Comparison of ENCODE assay signal across 9 cellular contexts in genomic region chr13:40613192-40613818, GRCh38. TPM values are rescaled to one million over a fixed set of nuclear protein-coding genes. Genes with fewer than 3 reads are reported as not detected.
DNase-seq lines count a peak whose midpoint lies in the region; ATAC-seq and TF ChIP-seq lines count a peak whose summit lies in the region.
"Had no signal": no experiment of that assay in that cellular context is flagged by ENCODE, and none has a peak within 500 bp of the region (broad histone marks: within the 10 kb centered on the region; RNA-seq: fewer than 3 reads in every experiment).

No MANE protein-coding gene starts in this region.

- CTCF ChIA-PET in Caco-2 (lab: Charles Lee), result no interaction called here

- no peaks in the 10 kb centered on the region for H3K36me3 Mint-ChIP-seq in Caco-2 (ENCODE audit: insufficient read depth, unreplicated experiment)

- H3K4me1 ChIP-seq in left ventricle myocardium inferior (peaks cover 92% of the 10 kb centered on the region), Caco-2 (no peaks in the 10 kb centered on the region)

- peak; percentile 54 for DNase-seq in activated naive CD4-positive, alpha-beta T cell treated with Interleukin-2 at 50 U/mL for 16 hours
- DNase-seq in activated naive CD4-positive, alpha-beta T cell treated with anti-CD3 and anti-CD28 coated beads, Interleukin-2, amount 50 U/mL, for 16 hours, result no peak
- peak; percentile 23 to 25 for DNase-seq in activated CD8-positive, alpha-beta memory T cell treated with anti-CD3 and anti-CD28 coated beads for 1 hour (ENCODE audit: extremely low read depth in 1 of 2, low read depth in 1 of 2)
- DNase-seq in left ventricle myocardium inferior, result no peak
- DNase-seq in stimulated activated CD8-positive, alpha-beta memory T cell treated with anti-CD3 and anti-CD28 coated beads, Interleukin-4, amount 100 ng/mL, for 48 hours, result peak; percentile 67
- DNase-seq in A172 (ENCODE audit: low spot score), result no peak
- DNase-seq in Caco-2, result no peak

- no peaks in the 10 kb centered on the region for H3K27me3 Mint-ChIP-seq in Caco-2 (ENCODE audit: insufficient read depth, unreplicated experiment)

- POLR2A ChIA-PET in Caco-2 (lab: Charles Lee), result no interaction called here

- H3K27ac Mint-ChIP-seq in Caco-2 (ENCODE audit: unreplicated experiment), result no peak overlapping the region

- H3K4me3 Mint-ChIP-seq in Caco-2 (ENCODE audit: unreplicated experiment), result no peak overlapping the region

- H3K9me3 ChIP-seq in left ventricle myocardium inferior (replicated peaks) (no peaks in the 10 kb centered on the region), Caco-2 (no peaks in the 10 kb centered on the region)

- no peak for TF ChIP-seq CTCF in left ventricle myocardium inferior (IDR thresholded peaks at IDR 0.05; ENCODE audit: borderline replicate concordance)
- TF ChIP-seq CTCF in Caco-2 (IDR thresholded peaks at IDR 0.05; ENCODE audit: insufficient read depth in 1 of 2, low read depth in 1 of 2, low read length in 1 of 2, severe bottlenecking in 1 of 2, unreplicated experiment in 1 of 2), result no peak

- H3K27ac ChIP-seq in left ventricle myocardium inferior (replicated peaks), result peak overlapping the region; percentile 71

- intact Hi-C loops in left ventricle myocardium inferior (cut with micrococcal nuclease) (no loop called here), Caco-2 (cut with micrococcal nuclease; ENCODE audit: unreplicated experiment) (no loop called here)

- no TSS peak for BruUV-seq in Caco-2 (replicated peaks; lab: Mats Ljungman, UMichigan)

- H3K4me3 ChIP-seq in left ventricle myocardium inferior, result no peak overlapping the region
- no peak overlapping the region for H3K4me3 ChIP-seq in Caco-2 (ENCODE audit: low read depth, low read length)
- H3K4me3 ChIP-seq: lung had no signal

- no peaks in the 10 kb centered on the region for H3K27me3 ChIP-seq in left ventricle myocardium inferior (ENCODE audit: low read depth)
- no peaks in the 10 kb centered on the region for H3K27me3 ChIP-seq in Caco-2 (replicated peaks; ENCODE audit: control insufficient read depth, insufficient read depth, low read length)

- ATAC-seq in HG03139 (IDR thresholded peaks at IDR 0.05; ENCODE audit: unreplicated experiment), result peak; percentile 65

- H3K9me3 Mint-ChIP-seq in Caco-2 (ENCODE audit: unreplicated experiment), result no peaks in the 10 kb centered on the region

- H3K36me3 ChIP-seq in left ventricle myocardium inferior, result no peaks in the 10 kb centered on the region
- H3K36me3 ChIP-seq in Caco-2 (ENCODE audit: control insufficient read depth, insufficient read depth, low read length), result no peaks in the 10 kb centered on the region

- H3K4me1 Mint-ChIP-seq in Caco-2 (ENCODE audit: low read depth, unreplicated experiment), result no peaks in the 10 kb centered on the region

RNA-seq across cellular contexts. Expression of gene FOXO1, which starts 53.1 kb away (rescaled TPM):
- total RNA-seq in left ventricle myocardium inferior (13.2 TPM), Caco-2 (2022) (10.4 and 11.4 TPM in 2 replicates)
- total RNA-seq in A172 (2014; rRNA removed; shearing (Covaris generic)), result 1.1 and 2.3 TPM in 2 replicates

Comparison
In these comparisons a context has a peak if more than half of its experiments do, and no peak if none do; other contexts are left out.
1. DNase-seq: peak in activated naive CD4-positive, alpha-beta T cell treated with Interleukin-2 at 50 U/mL for 16 hours (single experiment), activated CD8-positive, alpha-beta memory T cell treated with anti-CD3 and anti-CD28 coated beads for 1 hour (2 of 2) and stimulated activated CD8-positive, alpha-beta memory T cell treated with anti-CD3 and anti-CD28 coated beads, Interleukin-4, amount 100 ng/mL, for 48 hours (single experiment); none in activated naive CD4-positive, alpha-beta T cell treated with anti-CD3 and anti-CD28 coated beads, Interleukin-2, amount 50 U/mL, for 16 hours (single experiment), left ventricle myocardium inferior (single experiment), A172 (single experiment) and Caco-2 (0 of 2).